Comparison of ENCODE assay signal across 8 cellular contexts in genomic region chr22:41285820-41286638, GRCh38. TPM values are rescaled to one million over a fixed set of nuclear protein-coding genes. Genes with fewer than 3 reads are reported as not detected.
DNase-seq lines count a peak whose midpoint lies in the region; ATAC-seq lines count a peak whose summit lies in the region.

RANGAP1 (minus strand) TSS chr22:41286187; CDS start chr22:41281044, 5,143 bp downstream.

- H3K9me3 ChIP-seq in aorta (ENCODE audit: control insufficient read depth, low read length) = no peaks in the 10 kb centered on the region

- H3K4me3 ChIP-seq in rectal smooth muscle tissue (ENCODE audit: low read length) (peak within 1 kb of the TSS; percentile 77), aorta (ENCODE audit: low read length in 2 of 2) (peak within 1 kb of the TSS; percentile 53 to 78)

- intact Hi-C loops in aorta (cut with DNase I) = loop anchor here in 1 of 2 donors (10.0 kb wide), 1 partner anchor 239 kb away; no protein-coding TSS in a partner anchor

- no peaks in the 10 kb centered on the region for H3K4me1 ChIP-seq in rectal smooth muscle tissue (ENCODE audit: control insufficient read depth, insufficient read depth, low read length)
- H3K4me1 ChIP-seq in aorta (ENCODE audit: control insufficient read depth in 1 of 2, insufficient read depth in 2 of 2, low read length in 2 of 2) = no peaks in the 10 kb centered on the region

- H3K27me3 ChIP-seq in rectal smooth muscle tissue (ENCODE audit: control insufficient read depth, insufficient read depth, low read length) = no peaks in the 10 kb centered on the region
- H3K27me3 ChIP-seq in aorta (ENCODE audit: control insufficient read depth in 1 of 2, insufficient read depth in 2 of 2, low read length in 1 of 2) = no peaks in the 10 kb centered on the region

- peak within 1 kb of the TSS; percentile 76 for H3K9ac ChIP-seq in rectal smooth muscle tissue (ENCODE audit: low read length)

- 0% methylated on average over 73 to 77 of the region's 77 CpGs for WGBS in aorta, 2 donors

- H3K36me3 ChIP-seq in rectal smooth muscle tissue (ENCODE audit: control insufficient read depth, insufficient read depth, low read length) = no peaks in the 10 kb centered on the region
- H3K36me3 ChIP-seq in aorta (ENCODE audit: control insufficient read depth in 1 of 2, insufficient read depth in 2 of 2, low read length in 1 of 2) = no peaks in the 10 kb centered on the region

- H3K27ac ChIP-seq in rectal smooth muscle tissue (ENCODE audit: low read depth, low read length) (peak within 1 kb of the TSS; percentile 73), aorta (ENCODE audit: low read depth in 1 of 2, low read length in 2 of 2) (peak within 1 kb of the TSS in 1 of 2 donors; percentile 37)

- peak; percentile 96 to 98 for DNase-seq in NCI-H2081 (lab: John Stamatoyannopoulos, UW)
- peak; percentile 96 for DNase-seq in T1000 (lab: John Stamatoyannopoulos, UW)
- peak; percentile 100 for DNase-seq in astrocyte of the hippocampus (ENCODE audit: low read depth, low spot score)
- peak; percentile 98 for DNase-seq in hepatic stellate cell (ENCODE audit: low spot score)
- DNase-seq in aorta = peak; percentile 99

- ATAC-seq in GM18508 (IDR thresholded peaks at IDR 0.05; ENCODE audit: insufficient read depth, unreplicated experiment) (peak; percentile 72), HG03025 (IDR thresholded peaks at IDR 0.05; ENCODE audit: low FRiP score, unreplicated experiment) (peak; percentile 86), aorta (ENCODE audit: low FRiP score) (peak; percentile 100)

RNA-seq across cellular contexts. Expression of gene RANGAP1, which starts in this region (rescaled TPM):
- 10 to 100 TPM; 29.7 to 34.6 TPM for total RNA-seq in aorta
- 10 to 100 TPM; 14.8 to 20.3 TPM for polyA plus RNA-seq in aorta
